8 cellular contexts compared by ENCODE assay signal in the genomic region with DNA sequence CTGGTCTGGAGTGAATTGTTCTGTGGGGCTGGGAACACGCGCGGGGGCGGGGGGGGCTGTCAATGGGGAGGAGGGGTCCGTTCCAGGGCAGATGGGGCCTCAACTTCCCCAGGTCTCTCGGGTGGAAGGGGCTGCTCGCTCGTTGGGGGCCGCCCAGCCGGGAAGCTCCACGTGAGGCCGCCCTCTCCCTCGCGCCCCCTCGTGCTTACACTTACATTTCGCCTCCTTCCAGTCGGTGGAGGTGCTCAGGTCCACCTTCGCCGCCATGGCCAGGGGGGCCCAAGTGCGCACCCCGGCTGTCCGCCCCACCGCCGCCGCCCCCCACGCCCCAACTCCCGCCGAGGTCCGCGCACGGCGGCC. TPM values are rescaled to one million over a fixed set of nuclear protein-coding genes. Genes with fewer than 3 reads are reported as not detected.
DNase-seq lines count a peak whose midpoint lies in the region; ATAC-seq and TF ChIP-seq lines count a peak whose summit lies in the region.

No MANE protein-coding gene starts in this region.

- H3K9me3 ChIP-seq in CD4-positive, CD25-positive, alpha-beta regulatory T cell (ENCODE audit: control insufficient read depth in 2 of 2, low read length in 2 of 2), result no peaks in the 10 kb centered on the region
- H3K9me3 ChIP-seq in HAP-1 (no peaks in the 10 kb centered on the region), psoas muscle (no peaks in the 10 kb centered on the region)

- no peak for ATAC-seq in CD4-positive, CD25-positive, alpha-beta regulatory T cell (ENCODE audit: low read depth in 2 of 2)
- peak; percentile 5 for ATAC-seq in foreskin keratinocyte
- ATAC-seq in psoas muscle, result peak; percentile 4 to 16 (median 15)

- no peaks in the 10 kb centered on the region for H3K36me3 ChIP-seq in CD4-positive, CD25-positive, alpha-beta regulatory T cell (ENCODE audit: control insufficient read depth, insufficient read depth, low read length)
- H3K36me3 ChIP-seq in HAP-1 (replicated peaks) (peaks cover 6% of the 10 kb centered on the region), psoas muscle (ENCODE audit: insufficient read depth in 1 of 2, low read depth in 1 of 2) (peaks cover 0 to 3% of the 10 kb centered on the region in 2 donors)

- in situ Hi-C loops in HAP-1 (cut with MboI; ENCODE audit: low sequenced_read_pairs), result no loop called here

- 0 to 2% (median 1%) methylated on average over 20 to 32 of the region's 32 CpGs for WGBS in psoas muscle, 3 donors

- H3K4me1 ChIP-seq in CD4-positive, CD25-positive, alpha-beta regulatory T cell (ENCODE audit: control insufficient read depth, insufficient read depth, low read length, poor library complexity, severe bottlenecking), result peaks cover 19% of the 10 kb centered on the region
- H3K4me1 ChIP-seq in HAP-1, result peaks cover 15% of the 10 kb centered on the region
- H3K4me1 ChIP-seq in foreskin keratinocyte, result no peaks in the 10 kb centered on the region
- H3K4me1 ChIP-seq in psoas muscle, result peaks cover 14% of the 10 kb centered on the region

- peaks cover 0 to 23% (median 7%) of the 10 kb centered on the region in 4 donors for H3K4me1 Mint-ChIP-seq in CD4-positive, CD25-positive, alpha-beta regulatory T cell
- H3K4me1 Mint-ChIP-seq in activated CD4-positive, alpha-beta T cell treated with anti-CD3 and anti-CD28 coated beads, Interleukin-2, amount 10 ng/mL, durations not matched to agents 7 days and 5 days, result peaks cover 16% of the 10 kb centered on the region

- no peak overlapping the region for H3K4me3 ChIP-seq in CD4-positive, CD25-positive, alpha-beta regulatory T cell (ENCODE audit: low read depth, low read length)
- H3K4me3 ChIP-seq in HAP-1 (peak overlapping the region; percentile 52), psoas muscle (peak overlapping the region; percentile 87)

- no peak overlapping the region for H3K27ac Mint-ChIP-seq in CD4-positive, CD25-positive, alpha-beta regulatory T cell
- H3K27ac Mint-ChIP-seq in activated CD4-positive, alpha-beta T cell treated with anti-CD3 and anti-CD28 coated beads, Interleukin-2, amount 10 ng/mL, durations not matched to agents 7 days and 5 days, result no peak overlapping the region

- H3K4me3 Mint-ChIP-seq in CD4-positive, CD25-positive, alpha-beta regulatory T cell, result peak overlapping the region; percentile 27 to 94 (median 86)
- H3K4me3 Mint-ChIP-seq in activated CD4-positive, alpha-beta T cell treated with anti-CD3 and anti-CD28 coated beads, Interleukin-2, amount 10 ng/mL, durations not matched to agents 7 days and 5 days, result peak overlapping the region; percentile 90

- no peak overlapping the region for H3K27ac ChIP-seq in CD4-positive, CD25-positive, alpha-beta regulatory T cell (ENCODE audit: insufficient read depth, low read length, poor library complexity, severe bottlenecking)
- H3K27ac ChIP-seq in foreskin keratinocyte (no peak overlapping the region), psoas muscle (peak overlapping the region; percentile 98)

- H3K9me3 Mint-ChIP-seq in CD4-positive, CD25-positive, alpha-beta regulatory T cell, result no peaks in the 10 kb centered on the region
- H3K9me3 Mint-ChIP-seq in activated CD4-positive, alpha-beta T cell treated with anti-CD3 and anti-CD28 coated beads, Interleukin-2, amount 10 ng/mL, durations not matched to agents 7 days and 5 days, result no peaks in the 10 kb centered on the region

- DNase-seq in CD4-positive, CD25-positive, alpha-beta regulatory T cell, result no peak
- DNase-seq in HAP-1 (ENCODE audit: low spot score in 2 of 2) (peak in 1 of 2 experiments; percentile 61), foreskin keratinocyte (no peak), psoas muscle (no peak), cerebellar nuclear complex (lab: John Stamatoyannopoulos, UW) (no peak), AML-193 (lab: John Stamatoyannopoulos, UW) (no peak), hepatic stellate cell (ENCODE audit: low spot score) (no peak)
- no peak for DNase-seq in activated CD4-positive, alpha-beta T cell treated with anti-CD3 and anti-CD28 coated beads, Interleukin-2, amount 10 ng/mL, durations not matched to agents 7 days and 5 days

- no peaks in the 10 kb centered on the region for H3K27me3 Mint-ChIP-seq in CD4-positive, CD25-positive, alpha-beta regulatory T cell
- no peaks in the 10 kb centered on the region for H3K27me3 Mint-ChIP-seq in activated CD4-positive, alpha-beta T cell treated with anti-CD3 and anti-CD28 coated beads, Interleukin-2, amount 10 ng/mL, durations not matched to agents 7 days and 5 days

- CTCF ChIA-PET in activated CD4-positive, alpha-beta T cell treated with anti-CD3 and anti-CD28 coated beads, Interleukin-2, amount 10 ng/mL, durations not matched to agents 7 days and 5 days (lab: Charles Lee), result interaction anchor here (0.9 to 1.1 kb wide), 2 partner anchors 16 to 42 kb away, joined by 3 read pairs; no protein-coding TSS in a partner anchor

- TF ChIP-seq CTCF in foreskin keratinocyte (conservative IDR thresholded peaks at IDR 0.05), result no peak
- TF ChIP-seq CTCF in psoas muscle (IDR thresholded peaks at IDR 0.05), result no peak

- POLR2A ChIA-PET in activated CD4-positive, alpha-beta T cell treated with anti-CD3 and anti-CD28 coated beads, Interleukin-2, amount 10 ng/mL, durations not matched to agents 7 days and 5 days (lab: Charles Lee), result no interaction called here

- peaks cover 3% of the 10 kb centered on the region for H3K36me3 Mint-ChIP-seq in CD4-positive, CD25-positive, alpha-beta regulatory T cell
- H3K36me3 Mint-ChIP-seq in activated CD4-positive, alpha-beta T cell treated with anti-CD3 and anti-CD28 coated beads, Interleukin-2, amount 10 ng/mL, durations not matched to agents 7 days and 5 days (ENCODE audit: low read depth), result no peaks in the 10 kb centered on the region

- intact Hi-C loops in psoas muscle (cut with DNase I), result no loop called here

- H3K27me3 ChIP-seq in CD4-positive, CD25-positive, alpha-beta regulatory T cell (ENCODE audit: control insufficient read depth, insufficient read depth, low read length), result no peaks in the 10 kb centered on the region
- H3K27me3 ChIP-seq in HAP-1 (ENCODE audit: low read depth) (no peaks in the 10 kb centered on the region), foreskin keratinocyte (no peaks in the 10 kb centered on the region), psoas muscle (ENCODE audit: insufficient read depth in 3 of 3, low read length in 2 of 3) (no peaks in the 10 kb centered on the region)

RNA-seq across cellular contexts. Expression of a gene that starts 0.5 kb away (rescaled TPM):
- 5.6 TPM for total RNA-seq in CD4-positive, CD25-positive, alpha-beta regulatory T cell
- polyA plus RNA-seq in CD4-positive, CD25-positive, alpha-beta regulatory T cell, result 10 to 100 TPM in 1 of 4 donors, 1 to 10 TPM in 3; 5.3 to 12.7 (median 7.0) TPM
- total RNA-seq in activated CD4-positive, alpha-beta T cell treated with anti-CD3 and anti-CD28 coated beads, Interleukin-2, amount 10 ng/mL, durations not matched to agents 7 days and 5 days, result 10 to 100 TPM in 1 of 2 experiments, 1 to 10 TPM in 1; 9.2 to 11.6 TPM
- 8.9 and 10.0 TPM in 2 replicates for total RNA-seq in foreskin keratinocyte
- 11.7 and 13.2 TPM in 2 replicates for polyA plus RNA-seq in foreskin keratinocyte
- total RNA-seq in psoas muscle, result 100 to 1,000 TPM; 151 to 206 (median 182) TPM
- 100 to 1,000 TPM; 147 to 281 (median 177) TPM for polyA plus RNA-seq in psoas muscle

RNA-seq across cellular contexts. Expression of a gene that starts 20.5 kb away (rescaled TPM):
- 57.8 TPM for total RNA-seq in CD4-positive, CD25-positive, alpha-beta regulatory T cell
- 10 to 100 TPM; 62.8 to 72.3 (median 64.8) TPM for polyA plus RNA-seq in CD4-positive, CD25-positive, alpha-beta regulatory T cell
- total RNA-seq in activated CD4-positive, alpha-beta T cell treated with anti-CD3 and anti-CD28 coated beads, Interleukin-2, amount 10 ng/mL, durations not matched to agents 7 days and 5 days, result 100 to 1,000 TPM; 211 to 213 TPM
- total RNA-seq in foreskin keratinocyte (200 and 228 TPM in 2 replicates), psoas muscle (100 to 1,000 TPM; 124 to 194 (median 162) TPM)
- polyA plus RNA-seq in foreskin keratinocyte (161 and 191 TPM in 2 replicates), psoas muscle (100 to 1,000 TPM; 158 to 207 (median 205) TPM)

RNA-seq across cellular contexts. Expression of a gene that starts 41.1 kb away (rescaled TPM):
- total RNA-seq in CD4-positive, CD25-positive, alpha-beta regulatory T cell, result 156 TPM
- polyA plus RNA-seq in CD4-positive, CD25-positive, alpha-beta regulatory T cell, result 100 to 1,000 TPM; 151 to 183 (median 175) TPM
- 100 to 1,000 TPM; 190 to 207 TPM for total RNA-seq in activated CD4-positive, alpha-beta T cell treated with anti-CD3 and anti-CD28 coated beads, Interleukin-2, amount 10 ng/mL, durations not matched to agents 7 days and 5 days
- total RNA-seq in foreskin keratinocyte (0.39 and 0.75 TPM in 2 replicates), psoas muscle (10 to 100 TPM in 1 of 4 donors, 1 to 10 TPM in 3; 6.7 to 11.7 (median 8.4) TPM)
- polyA plus RNA-seq in foreskin keratinocyte (0.42 and 0.62 TPM in 2 replicates), psoas muscle (1 to 10 TPM; 2.5 to 4.3 (median 3.0) TPM)

Comparison
In these comparisons a context has a peak if more than half of its experiments do, and no peak if none do; other contexts are left out.
1. ATAC-seq: peak in foreskin keratinocyte (single experiment) and psoas muscle (4 of 4); none in CD4-positive, CD25-positive, alpha-beta regulatory T cell (0 of 2).
2. RNA of a gene that starts 0.5 kb away (total RNA-seq): 151 to 206 TPM in psoas muscle; 9.2 to 11.6 TPM in activated CD4-positive, alpha-beta T cell treated with anti-CD3 and anti-CD28 coated beads, Interleukin-2, amount 10 ng/mL, durations not matched to agents 7 days and 5 days, 8.9 to 10.0 TPM in foreskin keratinocyte and 5.6 TPM in CD4-positive, CD25-positive, alpha-beta regulatory T cell (single experiment); every median in the first group is over 10 times any median in the second.
3. RNA of a gene that starts 41.1 kb away (total RNA-seq): 190 to 207 TPM in activated CD4-positive, alpha-beta T cell treated with anti-CD3 and anti-CD28 coated beads, Interleukin-2, amount 10 ng/mL, durations not matched to agents 7 days and 5 days and 156 TPM in CD4-positive, CD25-positive, alpha-beta regulatory T cell (single experiment); 6.7 to 11.7 TPM in psoas muscle and 0.39 to 0.75 TPM in foreskin keratinocyte; every median in the first group is over 10 times any median in the second.